23 cellular contexts compared by ENCODE assay signal in genomic region chrX:42276982-42277690, GRCh38.
"Had no signal": no experiment of that assay in that cellular context is flagged by ENCODE, and none has a peak within 500 bp of the region (broad histone marks: within the 10 kb centered on the region; RNA-seq: fewer than 3 reads in every experiment).

No MANE protein-coding gene starts in this region.

- H3K4me1 ChIP-seq: ascending aorta, colonic mucosa, spleen, testis, transverse colon had no signal

- DNase-seq: activated CD4-positive, alpha-beta T cell treated with anti-CD3 and anti-CD28 coated beads for 48 hours; activated CD4-positive, alpha-beta T cell treated with anti-CD3 and anti-CD28 coated beads, Interleukin-2, amount 50 U/mL, for 48 hours; activated CD8-positive, alpha-beta memory T cell treated with anti-CD3 and anti-CD28 coated beads for 24 hours; activated gamma-delta T cell; activated naive CD4-positive, alpha-beta T cell treated with anti-CD3 and anti-CD28 coated beads, Interleukin-2, amount 10 ng/mL, durations not matched to agents 7 days and 5 days; activated naive CD8-positive, alpha-beta T cell treated with anti-CD3 and anti-CD28 coated beads, Interleukin-2, amount 10 ng/mL, durations not matched to agents 7 days and 5 days; cerebellar nuclear complex; colonic mucosa; effector CD8-positive, alpha-beta T cell; left colon; midbrain; naive thymus-derived CD4-positive, alpha-beta T cell; ovary; right cardiac atrium; spleen; stimulated activated naive CD4-positive, alpha-beta T cell treated with Interleukin-2 at 50 U/mL for 16 hours; T-helper 9 cell; testis; transverse colon; WERI-Rb-1 had no signal

- H3K4me3 ChIP-seq: ascending aorta, cardiac muscle cell, colonic mucosa, ovary, spleen, testis, transverse colon had no signal

- H3K27ac ChIP-seq: ascending aorta, cardiac muscle cell, colonic mucosa, epithelial cell of prostate, ovary, spleen, testis, transverse colon, WERI-Rb-1 had no signal

- H3K9me3 ChIP-seq: ascending aorta, colonic mucosa, ovary, spleen, testis, transverse colon had no signal

- H3K36me3 ChIP-seq: ascending aorta, cardiac muscle cell, colonic mucosa, ovary, spleen, transverse colon, WERI-Rb-1 had no signal
